1 cellular context compared by ENCODE assay signal in genomic region chr19:7617735-7618134, GRCh38.
TF ChIP-seq lines count a peak whose summit lies in the region.

No MANE protein-coding gene starts in this region.

TF ChIP-seq in HepG2, 621 proteins besides CTCF, POLR2A, EP300 and RAD21:
- no peak for TF ChIP-seq ZNF710 (CRISPR knock-in tag; IDR thresholded peaks at IDR 0.05; ENCODE audit: borderline replicate concordance)
- TF ChIP-seq CHD4 (IDR thresholded peaks at IDR 0.05; ENCODE audit: borderline replicate concordance, low read length): no peak
- TF ChIP-seq AFF4 (CRISPR knock-in tag; IDR thresholded peaks at IDR 0.05): no peak
- TF ChIP-seq KAT2B (IDR thresholded peaks at IDR 0.05; ENCODE audit: borderline replicate concordance, low read depth, low read length): no peak
- TF ChIP-seq AGO2 (optimal IDR thresholded peaks at IDR 0.05; ENCODE audit: low read depth, low read length): peak; percentile 76
- TF ChIP-seq ZNF609 (CRISPR knock-in tag; IDR thresholded peaks at IDR 0.05; ENCODE audit: borderline replicate concordance): no peak
- peak; percentile 34; the same call in 1 of the 2 replicates for TF ChIP-seq RBFOX2 (IDR thresholded peaks at IDR 0.05; ENCODE audit: low read depth, low read length)
- TF ChIP-seq ZNF224 (CRISPR knock-in tag; IDR thresholded peaks at IDR 0.05): no peak
- TF ChIP-seq SALL2 (CRISPR knock-in tag; IDR thresholded peaks at IDR 0.05): no peak
- no peak for TF ChIP-seq PCBP1 (IDR thresholded peaks at IDR 0.05; ENCODE audit: borderline replicate concordance, low read depth, low read length)
